Comparison of ENCODE assay signal across 16 cellular contexts in the genomic region with DNA sequence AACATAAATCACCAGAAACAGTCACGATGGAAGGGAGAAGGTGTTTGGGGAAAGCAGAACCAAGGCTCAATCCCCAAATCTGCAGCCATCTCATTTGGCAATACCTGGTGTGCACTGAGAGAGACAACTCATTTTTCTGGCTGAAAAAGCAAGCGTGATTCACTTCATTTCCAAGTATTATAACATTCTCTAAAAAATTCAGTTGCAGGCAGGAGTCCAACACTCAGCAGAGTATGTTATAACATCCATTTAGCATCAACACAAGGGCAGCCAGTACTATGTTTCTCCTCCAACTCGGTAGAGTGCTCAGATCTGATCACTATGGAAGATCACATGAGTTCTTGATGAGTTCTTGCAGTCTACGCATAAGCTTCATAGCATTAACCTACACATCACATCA.
"Had no signal": no experiment of that assay in that cellular context is flagged by ENCODE, and none has a peak within 500 bp of the region (broad histone marks: within the 10 kb centered on the region; RNA-seq: fewer than 3 reads in every experiment).

No MANE protein-coding gene starts in this region.

- H3K4me3 Mint-ChIP-seq: activated naive CD8-positive, alpha-beta T cell treated with anti-CD3 and anti-CD28 coated beads for 36 hours; neural crest cell had no signal

- H3K27me3 Mint-ChIP-seq: activated naive CD8-positive, alpha-beta T cell treated with anti-CD3 and anti-CD28 coated beads for 36 hours had no signal

- H3K9me3 Mint-ChIP-seq: activated naive CD8-positive, alpha-beta T cell treated with anti-CD3 and anti-CD28 coated beads for 36 hours had no signal

- H3K4me3 ChIP-seq: heart right ventricle had no signal

- H3K4me1 ChIP-seq: heart right ventricle, parathyroid adenoma had no signal

- DNase-seq: activated CD4-positive, alpha-beta T cell treated with anti-CD3 and anti-CD28 coated beads, Interleukin-2, amount 50 U/mL, for 4 hours; activated CD4-positive, CD25-positive, alpha-beta regulatory T cell treated with anti-CD3 and anti-CD28 coated beads, Interleukin-2, amount 50 U/mL, for 72 hours; activated effector memory CD4-positive, alpha-beta T cell treated with Interleukin-2 at 50 U/mL for 16 hours; activated naive CD8-positive, alpha-beta T cell treated with anti-CD3 and anti-CD28 coated beads for 36 hours; activated T-cell treated with anti-CD3 and anti-CD28 coated beads, Interleukin-2, amount 50 U/mL, for 1 hour; caudate nucleus; cortex of kidney; effector CD8-positive, alpha-beta T cell; foreskin melanocyte; heart right ventricle; retina; small intestine; T-helper 9 cell; trophoblast cell had no signal

- H2AFZ ChIP-seq: parathyroid adenoma had no signal

- H3K27ac ChIP-seq: heart right ventricle, parathyroid adenoma had no signal

- H3K9ac ChIP-seq: parathyroid adenoma had no signal

- H3K4me1 Mint-ChIP-seq: activated naive CD8-positive, alpha-beta T cell treated with anti-CD3 and anti-CD28 coated beads for 36 hours; neural crest cell had no signal

- H3K27ac Mint-ChIP-seq: activated naive CD8-positive, alpha-beta T cell treated with anti-CD3 and anti-CD28 coated beads for 36 hours had no signal

- FAIRE-seq: small intestine had no signal

- H3K79me2 ChIP-seq: parathyroid adenoma had no signal

- H3K36me3 ChIP-seq: heart right ventricle had no signal

- H3K36me3 Mint-ChIP-seq: activated naive CD8-positive, alpha-beta T cell treated with anti-CD3 and anti-CD28 coated beads for 36 hours had no signal
